ENCODE assay signal across 18 cellular contexts in the genomic region with DNA sequence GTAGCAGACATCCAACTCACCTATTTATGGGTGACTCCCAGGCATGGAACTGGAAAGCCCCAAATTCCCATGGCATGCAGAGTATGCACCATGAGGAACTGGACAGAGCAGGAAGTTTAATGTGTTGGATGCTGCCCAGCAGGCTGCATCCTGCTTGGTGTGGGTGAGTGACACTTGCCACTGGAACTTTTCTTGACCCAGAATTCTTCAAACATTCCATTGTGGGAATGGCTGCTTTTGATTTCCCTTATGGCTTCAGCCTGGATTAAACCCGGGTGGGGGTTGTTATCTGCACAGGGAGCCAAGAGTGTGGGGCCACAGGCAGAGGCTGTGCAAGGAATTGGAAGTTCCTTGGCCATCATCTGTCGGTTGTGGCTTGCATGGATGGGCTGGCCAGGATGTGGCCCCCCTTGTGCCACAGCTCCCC. TPM values are rescaled to one million over a fixed set of nuclear protein-coding genes. Genes with fewer than 3 reads are reported as not detected.
DNase-seq lines count a peak whose midpoint lies in the region; ATAC-seq and TF ChIP-seq lines count a peak whose summit lies in the region.
"Had no signal": no experiment of that assay in that cellular context is flagged by ENCODE, and none has a peak within 500 bp of the region (broad histone marks: within the 10 kb centered on the region; RNA-seq: fewer than 3 reads in every experiment).

No MANE protein-coding gene starts in this region.

- H3K4me3 ChIP-seq in kidney epithelial cell (ENCODE audit: low read depth, low read length) = no peak overlapping the region
- H3K4me3 ChIP-seq: lower lobe of right lung, SK-N-MC had no signal

- DNase-seq in 8988T = peak; percentile 40
- DNase-seq in H4 (ENCODE audit: low spot score) = peak; percentile 28
- DNase-seq in astrocyte of the hippocampus (ENCODE audit: low read depth, low spot score) = peak; percentile 86
- peak; percentile 16 for DNase-seq in kidney epithelial cell (ENCODE audit: low read depth)
- no peak for DNase-seq in LoVo (ENCODE audit: low spot score)
- no peak for DNase-seq in HuH-7 (ENCODE audit: low spot score)
- DNase-seq: activated naive CD4-positive, alpha-beta T cell treated with anti-CD3 and anti-CD28 coated beads, Interleukin-2, amount 10 ng/mL, durations not matched to agents 7 days and 5 days; cerebellar nuclear complex; erythroblast; hippocampal formation; lower lobe of right lung; NCI-H2171 treated with DMSO at 0.1 percent for 48 hours; NK-92 treated with Interleukin-12 subunit alpha and Interleukin-12 subunit beta, amount 100 ng/mL, for 24 hours; stimulated activated CD4-positive, alpha-beta T cell treated with anti-CD3 and anti-CD28 coated beads, Interleukin-12 subunit alpha, Interleukin-12 subunit beta, amount 100 ng/mL, for 4 hours; WERI-Rb-1 had no signal

- no peaks in the 10 kb centered on the region for H3K4me1 Mint-ChIP-seq in stimulated activated memory B cell treated with anti-CD40 and anti-IgM and Interleukin-4, amounts not matched to agents 10 μg/mL and 1 μg/mL and 100 μg/mL, for 72 hours
- H3K4me1 Mint-ChIP-seq: activated naive CD4-positive, alpha-beta T cell treated with anti-CD3 and anti-CD28 coated beads, Interleukin-2, amount 10 ng/mL, durations not matched to agents 7 days and 5 days had no signal

- H3K36me3 ChIP-seq in kidney epithelial cell (ENCODE audit: control insufficient read depth, insufficient read depth, low read length) = no peaks in the 10 kb centered on the region
- H3K36me3 ChIP-seq: lower lobe of right lung, WERI-Rb-1 had no signal

- no peaks in the 10 kb centered on the region for H3K27me3 ChIP-seq in kidney epithelial cell (ENCODE audit: control insufficient read depth, insufficient read depth, low read length)

- H3K27ac Mint-ChIP-seq in stimulated activated memory B cell treated with anti-CD40 and anti-IgM and Interleukin-4, amounts not matched to agents 10 μg/mL and 1 μg/mL and 100 μg/mL, for 72 hours = no peak overlapping the region
- H3K27ac Mint-ChIP-seq: activated naive CD4-positive, alpha-beta T cell treated with anti-CD3 and anti-CD28 coated beads, Interleukin-2, amount 10 ng/mL, durations not matched to agents 7 days and 5 days had no signal

- no peaks in the 10 kb centered on the region for H3K9me3 Mint-ChIP-seq in stimulated activated memory B cell treated with anti-CD40 and anti-IgM and Interleukin-4, amounts not matched to agents 10 μg/mL and 1 μg/mL and 100 μg/mL, for 72 hours
- H3K9me3 Mint-ChIP-seq: activated naive CD4-positive, alpha-beta T cell treated with anti-CD3 and anti-CD28 coated beads, Interleukin-2, amount 10 ng/mL, durations not matched to agents 7 days and 5 days had no signal

- ATAC-seq in HG02884 (IDR thresholded peaks at IDR 0.05; ENCODE audit: unreplicated experiment) = no peak
- no peak for ATAC-seq in stimulated activated memory B cell treated with anti-CD40 and anti-IgM and Interleukin-4, amounts not matched to agents 10 μg/mL and 1 μg/mL and 100 μg/mL, for 72 hours
- ATAC-seq: lower lobe of right lung had no signal

- TF ChIP-seq CTCF in kidney epithelial cell (IDR thresholded peaks at IDR 0.05; ENCODE audit: insufficient read depth, low read length, poor library complexity, severe bottlenecking) = no peak

- H3K4me3 Mint-ChIP-seq in stimulated activated memory B cell treated with anti-CD40 and anti-IgM and Interleukin-4, amounts not matched to agents 10 μg/mL and 1 μg/mL and 100 μg/mL, for 72 hours = no peak overlapping the region
- H3K4me3 Mint-ChIP-seq: activated naive CD4-positive, alpha-beta T cell treated with anti-CD3 and anti-CD28 coated beads, Interleukin-2, amount 10 ng/mL, durations not matched to agents 7 days and 5 days had no signal

- peaks cover 39% of the 10 kb centered on the region for H3K27me3 Mint-ChIP-seq in stimulated activated memory B cell treated with anti-CD40 and anti-IgM and Interleukin-4, amounts not matched to agents 10 μg/mL and 1 μg/mL and 100 μg/mL, for 72 hours

- H3K36me3 Mint-ChIP-seq in stimulated activated memory B cell treated with anti-CD40 and anti-IgM and Interleukin-4, amounts not matched to agents 10 μg/mL and 1 μg/mL and 100 μg/mL, for 72 hours = no peaks in the 10 kb centered on the region
- H3K36me3 Mint-ChIP-seq: activated naive CD4-positive, alpha-beta T cell treated with anti-CD3 and anti-CD28 coated beads, Interleukin-2, amount 10 ng/mL, durations not matched to agents 7 days and 5 days had no signal

RNA-seq across cellular contexts. Expression of a gene that starts 26.9 kb away (rescaled TPM):
- total RNA-seq in H4 (2014; rRNA removed; shearing (Covaris generic)) = 85.6 and 109 TPM in 2 replicates
- total RNA-seq in kidney epithelial cell = 81.0 and 82.8 TPM in 2 replicates

Comparison
In these comparisons a context has a peak if more than half of its experiments do, and no peak if none do; other contexts are left out.
1. DNase-seq: peak in 8988T (single experiment), H4 (single experiment), astrocyte of the hippocampus (single experiment) and kidney epithelial cell (single experiment); none in LoVo (single experiment) and HuH-7 (single experiment).